10 cellular contexts compared by ENCODE assay signal in the genomic region with DNA sequence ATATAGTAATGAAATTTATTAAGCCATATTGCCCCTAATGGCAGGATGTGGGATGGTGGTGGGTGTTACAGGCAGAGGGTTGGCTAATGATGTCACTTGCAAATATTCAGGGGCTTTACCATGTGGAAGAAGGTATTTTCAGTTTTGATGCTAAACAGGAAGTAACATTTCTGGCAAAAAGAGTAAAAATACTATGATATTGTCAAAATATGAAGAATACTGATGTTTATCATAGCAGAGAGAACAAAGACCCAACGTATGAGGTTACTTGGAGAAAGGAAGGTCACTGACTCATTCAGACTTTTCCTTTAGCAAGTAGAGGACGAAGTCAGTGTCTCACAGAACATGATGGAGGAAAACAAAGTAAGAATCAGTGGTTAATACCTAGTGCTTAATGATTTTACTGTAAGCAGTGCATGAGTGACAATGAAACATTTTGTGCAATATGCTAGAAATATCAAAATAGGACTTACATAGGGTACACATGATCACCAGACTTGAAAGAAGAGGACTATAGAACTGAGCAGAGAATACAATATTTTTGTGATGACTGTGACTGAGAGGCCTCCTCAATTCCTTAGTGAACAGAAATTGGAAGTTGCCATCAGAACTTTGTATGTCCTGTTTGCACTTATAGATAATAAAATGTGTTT.
A peak's percentile ranks its signal among the peaks of the same experiment; 100 is the strongest.
DNase-seq lines count a peak whose midpoint lies in the region; ATAC-seq, FAIRE-seq and TF ChIP-seq lines count a peak whose summit lies in the region.
"Had no signal": no experiment of that assay in that cellular context is flagged by ENCODE, and none has a peak within 500 bp of the region (broad histone marks: within the 10 kb centered on the region; RNA-seq: fewer than 3 reads in every experiment).

No MANE protein-coding gene starts in this region.

- intact Hi-C loops in CD14-positive monocyte (cut with micrococcal nuclease), result no loop called here

- H3K27me3 Mint-ChIP-seq in CD14-positive monocyte (ENCODE audit: low read depth in 3 of 3), result no peaks in the 10 kb centered on the region
- H3K27me3 Mint-ChIP-seq in activated T-cell treated with anti-CD3 and anti-CD28 coated beads, Interleukin-2, amount 50 U/mL, for 24 hours, result peaks cover 9% of the 10 kb centered on the region

- TF ChIP-seq CTCF in CD14-positive monocyte (IDR thresholded peaks at IDR 0.05), result no peak

- H3K4me3 Mint-ChIP-seq in CD14-positive monocyte, result no peak overlapping the region
- no peak overlapping the region for H3K4me3 Mint-ChIP-seq in activated T-cell treated with anti-CD3 and anti-CD28 coated beads, Interleukin-2, amount 50 U/mL, for 24 hours

- peak overlapping the region; percentile 79 to 95 (median 90) for H3K27ac Mint-ChIP-seq in CD14-positive monocyte
- H3K27ac Mint-ChIP-seq in activated T-cell treated with anti-CD3 and anti-CD28 coated beads, Interleukin-2, amount 50 U/mL, for 24 hours, result no peak overlapping the region

- ATAC-seq in HG02759 (IDR thresholded peaks at IDR 0.05; ENCODE audit: unreplicated experiment) (peak; percentile 73), HG03521 (IDR thresholded peaks at IDR 0.05; ENCODE audit: unreplicated experiment) (peak; percentile 70)
- ATAC-seq: left cardiac atrium, SK-N-SH treated with all-trans-retinoic acid at 6 μM for 48 hours had no signal

- DNase-seq in CD14-positive monocyte (ENCODE audit: low spot score), result no peak
- DNase-seq in GM19239 (ENCODE audit: insufficient read length, low spot score), result no peak
- no peak for DNase-seq in ecto neural progenitor cell (ENCODE audit: low spot score)
- no peak for DNase-seq in activated T-cell treated with anti-CD3 and anti-CD28 coated beads, Interleukin-2, amount 50 U/mL, for 24 hours
- DNase-seq in iPS-NIHi11 (ENCODE audit: low spot score), result no peak
- no peak for DNase-seq in SW480 (ENCODE audit: low spot score)
- DNase-seq: left cardiac atrium had no signal

- H3K36me3 Mint-ChIP-seq in CD14-positive monocyte, result no peaks in the 10 kb centered on the region
- H3K36me3 Mint-ChIP-seq in activated T-cell treated with anti-CD3 and anti-CD28 coated beads, Interleukin-2, amount 50 U/mL, for 24 hours (ENCODE audit: low read depth), result no peaks in the 10 kb centered on the region

- peak; percentile 28 for FAIRE-seq in GM19239 (lab: Jason Lieb, UNC)

- H3K4me1 Mint-ChIP-seq in CD14-positive monocyte, result peaks cover 30% of the 10 kb centered on the region
- peaks cover 10% of the 10 kb centered on the region for H3K4me1 Mint-ChIP-seq in activated T-cell treated with anti-CD3 and anti-CD28 coated beads, Interleukin-2, amount 50 U/mL, for 24 hours (ENCODE audit: low read depth)

- peaks cover 0 to 3% (median 0%) of the 10 kb centered on the region in 7 donors for H3K9me3 Mint-ChIP-seq in CD14-positive monocyte
- no peaks in the 10 kb centered on the region for H3K9me3 Mint-ChIP-seq in activated T-cell treated with anti-CD3 and anti-CD28 coated beads, Interleukin-2, amount 50 U/mL, for 24 hours
